Comparison of ENCODE assay signal across 32 cellular contexts in the genomic region with DNA sequence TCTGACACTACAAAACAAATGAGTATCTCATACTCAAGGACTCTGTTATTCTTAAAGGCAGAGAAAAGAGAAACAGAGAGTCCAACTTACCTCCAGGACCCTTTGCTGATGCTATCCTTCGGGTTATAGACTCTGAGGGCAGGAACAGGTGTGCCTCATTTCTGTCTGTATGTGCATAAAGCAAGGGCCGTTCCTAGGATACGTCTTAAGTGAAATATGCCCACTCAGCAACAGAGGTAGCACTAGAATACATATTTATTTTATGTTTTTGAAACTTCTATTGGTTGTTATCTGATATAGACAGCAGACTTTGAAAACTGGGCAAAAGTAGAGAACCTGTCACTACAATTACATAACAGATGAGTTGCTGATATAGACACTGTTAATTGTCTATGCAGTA.
"Had no signal": no experiment of that assay in that cellular context is flagged by ENCODE, and none has a peak within 500 bp of the region (broad histone marks: within the 10 kb centered on the region; RNA-seq: fewer than 3 reads in every experiment).

No MANE protein-coding gene starts in this region.

- H3K4me3 ChIP-seq: adrenal gland, ascending aorta, cardiac muscle cell had no signal

- H3K27me3 ChIP-seq: adrenal gland, ascending aorta, cardiac muscle cell had no signal

- ATAC-seq: activated CD8-positive, alpha-beta T cell treated with anti-CD3 and anti-CD28 coated beads for 36 hours; activated naive CD4-positive, alpha-beta T cell treated with anti-CD3 and anti-CD28 coated beads, Interleukin-2, amount 50 U/mL, for 72 hours; activated T-cell treated with anti-CD3 and anti-CD28 coated beads, Interleukin-2, amount 50 U/mL, for 4 hours; activated T-cell treated with anti-CD3 and anti-CD28 coated beads, Interleukin-2, amount 50 U/mL, for 72 hours; activated T-helper 17 cell treated with anti-CD3 and anti-CD28 coated beads, Interleukin-2, amount 50 U/mL, for 72 hours had no signal

- DNase-seq: activated B cell treated with CpG ODN at 0.5 μM for 24 hours; activated CD4-positive, alpha-beta memory T cell treated with anti-CD3 and anti-CD28 coated beads for 36 hours; activated CD4-positive, alpha-beta T cell treated with anti-CD3 and anti-CD28 coated beads for 4 hours; activated CD4-positive, alpha-beta T cell treated with anti-CD3 and anti-CD28 coated beads, Interleukin-2, amount 10 ng/mL, durations not matched to agents 24 days and 14 days; activated CD4-positive, alpha-beta T cell treated with anti-CD3 and anti-CD28 coated beads, Interleukin-2, amount 50 U/mL, for 1 hour; activated CD4-positive, alpha-beta T cell treated with anti-CD3 and anti-CD28 coated beads, Interleukin-2, amount 50 U/mL, for 4 hours; activated CD4-positive, CD25-positive, alpha-beta regulatory T cell treated with anti-CD3 and anti-CD28 coated beads, Interleukin-2, amount 50 U/mL, for 72 hours; activated CD8-positive, alpha-beta memory T cell treated with anti-CD3 and anti-CD28 coated beads, Interleukin-2, amount 50 U/mL, for 4 hours; activated CD8-positive, alpha-beta T cell treated with anti-CD3 and anti-CD28 coated beads for 36 hours; activated effector memory CD4-positive, alpha-beta T cell treated with anti-CD3 and anti-CD28 coated beads, Interleukin-2, amount 50 U/mL, for 16 hours; activated gamma-delta T cell treated with Interleukin-2 at 50 U/mL for 16 hours; activated naive CD4-positive, alpha-beta T cell; activated naive CD4-positive, alpha-beta T cell treated with anti-CD3 and anti-CD28 coated beads for 36 hours; activated naive CD4-positive, alpha-beta T cell treated with anti-CD3 and anti-CD28 coated beads, Interleukin-2, amount 50 U/mL, for 16 hours; activated naive CD8-positive, alpha-beta T cell treated with anti-CD3 and anti-CD28 coated beads for 36 hours; activated T-cell treated with anti-CD3 and anti-CD28 coated beads for 4 hours; activated T-cell treated with anti-CD3 and anti-CD28 coated beads, Interleukin-2, amount 50 U/mL, for 1 hour; activated T-cell treated with anti-CD3 and anti-CD28 coated beads, Interleukin-2, amount 50 U/mL, for 4 hours; activated T-cell treated with anti-CD3 and anti-CD28 coated beads, Interleukin-2, amount 50 U/mL, for 72 hours; adrenal gland; amniotic stem cell; caudate nucleus; cerebellar nuclear complex; T-helper 2 cell; T-helper 9 cell had no signal

- H3K9me3 ChIP-seq: adrenal gland, ascending aorta had no signal

- H3K4me1 ChIP-seq: adrenal gland, ascending aorta had no signal

- H3K27ac ChIP-seq: adrenal gland, ascending aorta, cardiac muscle cell, VCaP had no signal

- FAIRE-seq: bronchial epithelial cell, TTC549 had no signal

- H3K36me3 ChIP-seq: adrenal gland, ascending aorta, cardiac muscle cell had no signal
